ENCODE assay signal across 8 cellular contexts in genomic region chr7:151349507-151349853, GRCh38. TPM values are rescaled to one million over a fixed set of nuclear protein-coding genes. Genes with fewer than 3 reads are reported as not detected.
DNase-seq lines count a peak whose midpoint lies in the region; ATAC-seq and TF ChIP-seq lines count a peak whose summit lies in the region.

No MANE protein-coding gene starts in this region.

- H3K9me3 ChIP-seq in CD4-positive, alpha-beta T cell (ENCODE audit: control insufficient read depth, low read length), result no peaks in the 10 kb centered on the region
- H3K9me3 ChIP-seq in right cardiac atrium (ENCODE audit: control insufficient read depth, low read length) (no peaks in the 10 kb centered on the region), vagina (no peaks in the 10 kb centered on the region)

- POLR2A ChIA-PET in CD4-positive, alpha-beta T cell (lab: Charles Lee), result interaction anchor here (1.0 to 5.0 kb wide), 5 partner anchors 9 to 80 kb away, joined by 3 to 65 read pairs (median 6); partner anchors contain the start of gene NUB1

- ATAC-seq in CD4-positive, alpha-beta T cell (ENCODE audit: poor library complexity), result peak; percentile 42
- ATAC-seq in GM21367 (IDR thresholded peaks at IDR 0.05; ENCODE audit: unreplicated experiment) (peak; percentile 37), right cardiac atrium (peak in 1 of 2 donors; percentile 21)

- H3K4me1 ChIP-seq in right cardiac atrium (ENCODE audit: control insufficient read depth, insufficient read depth, low read length), result peaks cover 4% of the 10 kb centered on the region
- H3K4me1 ChIP-seq in vagina, result peaks cover 7% of the 10 kb centered on the region

- no peaks in the 10 kb centered on the region for H3K27me3 Mint-ChIP-seq in CD4-positive, alpha-beta T cell

- no peak for DNase-seq in CD4-positive, alpha-beta T cell
- no peak for DNase-seq in HL-60 (ENCODE audit: low read depth in 1 of 2, low spot score in 1 of 2)
- DNase-seq in right cardiac atrium, result no peak
- DNase-seq in vagina (ENCODE audit: extremely low spot score in 2 of 2), result no peak
- DNase-seq in Ammon's horn (ENCODE audit: low spot score), result no peak
- no peak for DNase-seq in NCI-H1436 (lab: John Stamatoyannopoulos, UW)
- DNase-seq in T-helper 9 cell, result no peak

- H3K9me3 Mint-ChIP-seq in CD4-positive, alpha-beta T cell, result no peaks in the 10 kb centered on the region

- intact Hi-C loops in CD4-positive, alpha-beta T cell (cut with DNase I, micrococcal nuclease), result loop anchor here in 1 of 2 experiments (10.0 kb wide), 2 partner anchors 175 to 1325 kb away; partner anchors contain the start of gene XRCC2
- intact Hi-C loops in right cardiac atrium (cut with DNase I) (no loop called here), vagina (cut with DNase I) (loop anchor here (5.0 kb wide), 1 partner anchor 37 kb away; no protein-coding TSS in a partner anchor)

- CTCF ChIA-PET in CD4-positive, alpha-beta T cell (lab: Charles Lee), result interaction anchor here (0.7 to 6.2 kb wide), 12 partner anchors 8 to 265 kb away, joined by 3 to 83 read pairs (median 4); partner anchors contain the start of genes CHPF2, NUB1 and RHEB

- WGBS in right cardiac atrium, result 66% methylated on average over 5 of the region's 5 CpGs

- H3K4me1 Mint-ChIP-seq in CD4-positive, alpha-beta T cell (ENCODE audit: low read depth), result peaks cover 68% of the 10 kb centered on the region

- peaks cover 0 to 60% of the 10 kb centered on the region in 2 donors for H3K36me3 ChIP-seq in vagina

- TF ChIP-seq CTCF in CD4-positive, alpha-beta T cell (IDR thresholded peaks at IDR 0.05), result no peak
- TF ChIP-seq CTCF in HL-60 (IDR thresholded peaks at IDR 0.05; ENCODE audit: insufficient read depth, low read length) (no peak), vagina (IDR thresholded peaks at IDR 0.05) (no peak)

- peak overlapping the region; percentile 94 for H3K27ac Mint-ChIP-seq in CD4-positive, alpha-beta T cell

- peaks cover 71% of the 10 kb centered on the region for H3K36me3 Mint-ChIP-seq in CD4-positive, alpha-beta T cell (ENCODE audit: low read depth)

- peak overlapping the region; percentile 86 for H3K4me3 Mint-ChIP-seq in CD4-positive, alpha-beta T cell

- no peak for TF ChIP-seq POLR2A in vagina (IDR thresholded peaks at IDR 0.05)

- H3K27me3 ChIP-seq in CD4-positive, alpha-beta T cell (ENCODE audit: control insufficient read depth, insufficient read depth, low read length), result no peaks in the 10 kb centered on the region
- no peaks in the 10 kb centered on the region for H3K27me3 ChIP-seq in HL-60 (ENCODE audit: insufficient read depth, poor library complexity, severe bottlenecking)
- H3K27me3 ChIP-seq in right cardiac atrium (ENCODE audit: control insufficient read depth, insufficient read depth), result no peaks in the 10 kb centered on the region
- no peaks in the 10 kb centered on the region for H3K27me3 ChIP-seq in vagina

- H3K4me3 ChIP-seq in HL-60 (replicated peaks; ENCODE audit: insufficient read depth, low read length), result peak overlapping the region; percentile 38
- no peak overlapping the region for H3K4me3 ChIP-seq in right cardiac atrium (ENCODE audit: low read length)
- H3K4me3 ChIP-seq in vagina, result peak overlapping the region in 1 of 2 donors; percentile 24

- H3K27ac ChIP-seq in CD4-positive, alpha-beta T cell (ENCODE audit: low read depth, low read length), result peak overlapping the region; percentile 90
- H3K27ac ChIP-seq in HL-60 (replicated peaks), result peak overlapping the region; percentile 2; the same call in 1 of the 2 replicates
- H3K27ac ChIP-seq in right cardiac atrium (ENCODE audit: low read length), result peak overlapping the region; percentile 5
- peak overlapping the region; percentile 10 for H3K27ac ChIP-seq in vagina

RNA-seq across cellular contexts. Expression of gene NUB1, which starts 7.9 kb away (rescaled TPM):
- total RNA-seq in CD4-positive, alpha-beta T cell, result 10 to 100 TPM; 86.0 to 90.4 TPM
- total RNA-seq in right cardiac atrium (10 to 100 TPM; 33.3 to 42.4 (median 38.6) TPM), vagina (46.2 TPM)
- polyA plus RNA-seq in right cardiac atrium, result 24.1 TPM

Comparison
In these comparisons a context has a peak if more than half of its experiments do, and no peak if none do; other contexts are left out.
1. H3K27ac ChIP-seq: peak in every context shown above with its lines; median percentile 90 in CD4-positive, alpha-beta T cell; 10 in vagina; 5 in right cardiac atrium; 2 in HL-60.